In genomic region chr16:79367822-79368221, GRCh38 we compare ENCODE assay signal across 14 cellular contexts.
DNase-seq lines count a peak whose midpoint lies in the region; ATAC-seq and TF ChIP-seq lines count a peak whose summit lies in the region.
"Had no signal": no experiment of that assay in that cellular context is flagged by ENCODE, and none has a peak within 500 bp of the region (broad histone marks: within the 10 kb centered on the region; RNA-seq: fewer than 3 reads in every experiment).

No MANE protein-coding gene starts in this region.

- H3K4me1 Mint-ChIP-seq in T-helper 17 cell (peaks cover 10% of the 10 kb centered on the region), immature natural killer cell (peaks cover 27 to 37% of the 10 kb centered on the region in 2 donors)

- intact Hi-C loops in left ventricle myocardium superior (cut with micrococcal nuclease) (no loop called here), right cardiac atrium (cut with DNase I) (no loop called here), prostate gland (cut with DNase I) (no loop called here)

- H3K9me3 Mint-ChIP-seq in immature natural killer cell: peaks cover 6 to 16% (median 10%) of the 10 kb centered on the region in 6 donors

- no peaks in the 10 kb centered on the region for H3K36me3 ChIP-seq in prostate gland

- ATAC-seq in left ventricle myocardium superior (peak; percentile 51), right cardiac atrium (no peak), T-helper 17 cell (no peak)
- ATAC-seq: HCT116 had no signal

- no peaks in the 10 kb centered on the region for H3K9me3 ChIP-seq in right cardiac atrium (ENCODE audit: control insufficient read depth, low read length)
- H3K9me3 ChIP-seq in T-helper 17 cell (ENCODE audit: control insufficient read depth, low read length, poor library complexity, severe bottlenecking): peaks cover 11% of the 10 kb centered on the region
- no peaks in the 10 kb centered on the region for H3K9me3 ChIP-seq in prostate gland
- H3K9me3 ChIP-seq: Caco-2 had no signal

- no peak for TF ChIP-seq POLR2A in prostate gland (IDR thresholded peaks at IDR 0.05)

- no peak overlapping the region for H3K27ac ChIP-seq in right cardiac atrium (ENCODE audit: low read length)
- H3K27ac ChIP-seq in prostate gland: no peak overlapping the region
- H3K27ac ChIP-seq: GM23248 had no signal

- H3K4me1 ChIP-seq in right cardiac atrium (ENCODE audit: control insufficient read depth, insufficient read depth, low read length) (no peaks in the 10 kb centered on the region), prostate gland (replicated peaks) (no peaks in the 10 kb centered on the region)
- H3K4me1 ChIP-seq: Caco-2 had no signal

- H3K4me3 Mint-ChIP-seq in T-helper 17 cell: no peak overlapping the region
- no peak overlapping the region for H3K4me3 Mint-ChIP-seq in immature natural killer cell
- H3K4me3 Mint-ChIP-seq: CD4-positive, alpha-beta memory T cell had no signal

- H3K27me3 ChIP-seq in right cardiac atrium (ENCODE audit: control insufficient read depth, insufficient read depth): no peaks in the 10 kb centered on the region
- H3K27me3 ChIP-seq in prostate gland (replicated peaks; ENCODE audit: insufficient read depth): no peaks in the 10 kb centered on the region

- no peaks in the 10 kb centered on the region for H3K27me3 Mint-ChIP-seq in T-helper 17 cell
- peaks cover 6 to 15% (median 9%) of the 10 kb centered on the region in 3 donors for H3K27me3 Mint-ChIP-seq in immature natural killer cell (ENCODE audit: low read depth in 3 of 3)

- WGBS in right cardiac atrium: 59% methylated on average over 5 of the region's 5 CpGs
- WGBS in prostate gland: 86% methylated on average over 5 of the region's 5 CpGs

- H3K4me3 ChIP-seq in right cardiac atrium (ENCODE audit: low read length): no peak overlapping the region
- H3K4me3 ChIP-seq in prostate gland: no peak overlapping the region
- H3K4me3 ChIP-seq: GM23248 had no signal

- DNase-seq in left ventricle myocardium superior (no peak), right cardiac atrium (no peak), T-helper 17 cell (no peak), immature natural killer cell (no peak), prostate gland (ENCODE audit: low spot score) (no peak), COR-L47 (lab: John Stamatoyannopoulos, UW) (no peak)
- DNase-seq: C1 segment of cervical spinal cord; Caco-2; CD4-positive, alpha-beta memory T cell; DMS153; DND-41; GM23248; H7 had no signal

- H3K36me3 Mint-ChIP-seq in T-helper 17 cell (ENCODE audit: low read depth): peaks cover 6% of the 10 kb centered on the region
- peaks cover 0 to 14% (median 13%) of the 10 kb centered on the region in 3 donors for H3K36me3 Mint-ChIP-seq in immature natural killer cell

- no peak for TF ChIP-seq CTCF in prostate gland (IDR thresholded peaks at IDR 0.05)

- peak overlapping the region; percentile 24 for H3K27ac Mint-ChIP-seq in T-helper 17 cell
- peak overlapping the region in 4 of 6 donors; percentile 58 to 93 (median 70) for H3K27ac Mint-ChIP-seq in immature natural killer cell
